Comparison of ENCODE assay signal across 9 cellular contexts in genomic region chrX:135295944-135296305, GRCh38. TPM values are rescaled to one million over a fixed set of nuclear protein-coding genes. Genes with fewer than 3 reads are reported as not detected.
DNase-seq lines count a peak whose midpoint lies in the region; ATAC-seq, FAIRE-seq and TF ChIP-seq lines count a peak whose summit lies in the region.
"Had no signal": no experiment of that assay in that cellular context is flagged by ENCODE, and none has a peak within 500 bp of the region (broad histone marks: within the 10 kb centered on the region; RNA-seq: fewer than 3 reads in every experiment).

No MANE protein-coding gene starts in this region.

- ATAC-seq in GM21576 (IDR thresholded peaks at IDR 0.05; ENCODE audit: unreplicated experiment) (peak; percentile 51), SK-N-SH treated with all-trans-retinoic acid at 6 μM for 48 hours (peak; percentile 17; the same call in 2 of the 3 replicates), left colon (no peak)

- 40 to 44% methylated on average over 1 to 5 of the region's 10 CpGs for WGBS in mesodermal cell (ENCODE audit: insufficient coverage in 2 of 2), 2 experiments

- H3K4me3 ChIP-seq in GM12864 (ENCODE audit: low read depth, low read length), result peak overlapping the region; percentile 53
- peak overlapping the region; percentile 8 for H3K4me3 ChIP-seq in mesodermal cell (ENCODE audit: extremely low read depth, insufficient read depth, low read length, poor library complexity, severe bottlenecking)

- no peaks in the 10 kb centered on the region for H3K36me3 ChIP-seq in mesodermal cell (ENCODE audit: control insufficient read depth, insufficient read depth, low read length)

- no peak for TF ChIP-seq POLR2A in erythroblast (IDR thresholded peaks at IDR 0.05; ENCODE audit: low read length)
- TF ChIP-seq POLR2A in GM12891 (IDR thresholded peaks at IDR 0.05; ENCODE audit: low read depth, low read length), result no peak

- no peaks in the 10 kb centered on the region for H3K9me3 ChIP-seq in mesodermal cell (ENCODE audit: control insufficient read depth, low read length)

- intact Hi-C loops in left colon (cut with DNase I, micrococcal nuclease), result no loop called here

- H3K4me1 ChIP-seq in mesodermal cell (ENCODE audit: control insufficient read depth, insufficient read depth, low read length, poor library complexity, severe bottlenecking), result no peaks in the 10 kb centered on the region

- no peak for TF ChIP-seq CTCF in GM12864 (IDR thresholded peaks at IDR 0.05; ENCODE audit: low read depth, low read length, missing control alignments)

- no peak for FAIRE-seq in GM12891 (lab: Jason Lieb, UNC)

- H3K27ac ChIP-seq in mesodermal cell (ENCODE audit: low read depth, low read length, severe bottlenecking), result no peak overlapping the region
- H3K27ac ChIP-seq: HL-60 had no signal

- DNase-seq in GM12864 (ENCODE audit: low read depth) (no peak), erythroblast (lab: John Stamatoyannopoulos, UW) (no peak), left colon (no peak), iPS-NIHi11 (ENCODE audit: low spot score) (no peak), GM12891 (ENCODE audit: insufficient read length, low spot score) (no peak)

TF ChIP-seq in SK-N-SH treated with all-trans-retinoic acid at 6 μM for 48 hours, 23 proteins besides CTCF, POLR2A, EP300 and RAD21:
- TF ChIP-seq ISL1 (CRISPR knock-in tag; IDR thresholded peaks at IDR 0.05), result no peak
- no peak for TF ChIP-seq CSDC2 (CRISPR knock-in tag; IDR thresholded peaks at IDR 0.05)
- no peak for TF ChIP-seq ZNF8 (CRISPR knock-in tag; IDR thresholded peaks at IDR 0.05)
- TF ChIP-seq, protein P1, sequence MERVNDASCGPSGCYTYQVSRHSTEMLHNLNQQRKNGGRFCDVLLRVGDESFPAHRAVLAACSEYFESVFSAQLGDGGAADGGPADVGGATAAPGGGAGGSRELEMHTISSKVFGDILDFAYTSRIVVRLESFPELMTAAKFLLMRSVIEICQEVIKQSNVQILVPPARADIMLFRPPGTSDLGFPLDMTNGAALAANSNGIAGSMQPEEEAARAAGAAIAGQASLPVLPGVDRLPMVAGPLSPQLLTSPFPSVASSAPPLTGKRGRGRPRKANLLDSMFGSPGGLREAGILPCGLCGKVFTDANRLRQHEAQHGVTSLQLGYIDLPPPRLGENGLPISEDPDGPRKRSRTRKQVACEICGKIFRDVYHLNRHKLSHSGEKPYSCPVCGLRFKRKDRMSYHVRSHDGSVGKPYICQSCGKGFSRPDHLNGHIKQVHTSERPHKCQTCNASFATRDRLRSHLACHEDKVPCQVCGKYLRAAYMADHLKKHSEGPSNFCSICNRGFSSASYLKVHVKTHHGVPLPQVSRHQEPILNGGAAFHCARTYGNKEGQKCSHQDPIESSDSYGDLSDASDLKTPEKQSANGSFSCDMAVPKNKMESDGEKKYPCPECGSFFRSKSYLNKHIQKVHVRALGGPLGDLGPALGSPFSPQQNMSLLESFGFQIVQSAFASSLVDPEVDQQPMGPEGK (CRISPR knock-in tag; IDR thresholded peaks at IDR 0.05; ENCODE audit: borderline replicate concordance), result no peak
- no peak for TF ChIP-seq ZFP30 (CRISPR knock-in tag; IDR thresholded peaks at IDR 0.05)
- no peak for TF ChIP-seq ZNF565 (CRISPR knock-in tag; conservative IDR thresholded peaks at IDR 0.05; ENCODE audit: low read depth)
- TF ChIP-seq ESRRG (CRISPR knock-in tag; IDR thresholded peaks at IDR 0.05), result no peak
- no peak for TF ChIP-seq BACH2 (CRISPR knock-in tag; IDR thresholded peaks at IDR 0.05; ENCODE audit: borderline replicate concordance)
- TF ChIP-seq SNAI2 (CRISPR knock-in tag; IDR thresholded peaks at IDR 0.05), result no peak
- no peak for TF ChIP-seq OSR1 (CRISPR knock-in tag; IDR thresholded peaks at IDR 0.05)
- no peak for TF ChIP-seq ZC3H10 (CRISPR knock-in tag; IDR thresholded peaks at IDR 0.05)
- TF ChIP-seq RARB (CRISPR knock-in tag; IDR thresholded peaks at IDR 0.05), result no peak
- TF ChIP-seq TOX (CRISPR knock-in tag; IDR thresholded peaks at IDR 0.05; ENCODE audit: borderline replicate concordance), result no peak
TF ChIP-seq in SK-N-SH treated with all-trans-retinoic acid at 6 μM for 48 hours: peak in this region for 0.

TF ChIP-seq in GM12891, 5 proteins besides CTCF, POLR2A, EP300 and RAD21:
- TF ChIP-seq SPI1 (IDR thresholded peaks at IDR 0.05; ENCODE audit: low read depth, low read length), result no peak
- no peak for TF ChIP-seq TAF1 (IDR thresholded peaks at IDR 0.05; ENCODE audit: low read depth, low read length)
TF ChIP-seq in GM12891: peak in this region for 0.

RNA-seq across cellular contexts. Expression of gene ETDC, which starts 13.4 kb away (rescaled TPM):
- polyA plus RNA-seq in mesodermal cell (2013, experiment 1 of 2), result not detected
- polyA plus RNA-seq in mesodermal cell (2013, experiment 2 of 2), result not detected
- not detected for total RNA-seq in left colon
- polyA plus RNA-seq in GM12891 (2012; ENCODE audit: low read depth, missing spikeins), result not detected

RNA-seq across cellular contexts. Expression of gene ETDA, which starts 44.1 kb away (rescaled TPM):
- polyA plus RNA-seq in mesodermal cell (2013, experiment 1 of 2), result not detected
- polyA plus RNA-seq in mesodermal cell (2013, experiment 2 of 2), result not detected
- total RNA-seq in left colon, result not detected
- polyA plus RNA-seq in GM12891 (2012; ENCODE audit: low read depth, missing spikeins), result not detected

RNA-seq across cellular contexts. Expression of gene ZNF75D, which starts 48.0 kb away (rescaled TPM):
- 5.8 TPM for polyA plus RNA-seq in mesodermal cell (2013, experiment 1 of 2)
- 7.0 TPM for polyA plus RNA-seq in mesodermal cell (2013, experiment 2 of 2)
- total RNA-seq in left colon, result 1 to 10 TPM; 7.9 to 9.0 TPM
- 2.8 TPM for polyA plus RNA-seq in GM12891 (2012; ENCODE audit: low read depth, missing spikeins)

RNA-seq across cellular contexts. Expression of gene ZNF449, which starts 48.7 kb away (rescaled TPM):
- polyA plus RNA-seq in mesodermal cell (2013, experiment 1 of 2), result 13.7 TPM
- 11.9 TPM for polyA plus RNA-seq in mesodermal cell (2013, experiment 2 of 2)
- total RNA-seq in left colon, result 1 to 10 TPM; 3.2 to 3.7 TPM
- 0.83 TPM for polyA plus RNA-seq in GM12891 (2012; ENCODE audit: low read depth, missing spikeins)
